In the genomic region with DNA sequence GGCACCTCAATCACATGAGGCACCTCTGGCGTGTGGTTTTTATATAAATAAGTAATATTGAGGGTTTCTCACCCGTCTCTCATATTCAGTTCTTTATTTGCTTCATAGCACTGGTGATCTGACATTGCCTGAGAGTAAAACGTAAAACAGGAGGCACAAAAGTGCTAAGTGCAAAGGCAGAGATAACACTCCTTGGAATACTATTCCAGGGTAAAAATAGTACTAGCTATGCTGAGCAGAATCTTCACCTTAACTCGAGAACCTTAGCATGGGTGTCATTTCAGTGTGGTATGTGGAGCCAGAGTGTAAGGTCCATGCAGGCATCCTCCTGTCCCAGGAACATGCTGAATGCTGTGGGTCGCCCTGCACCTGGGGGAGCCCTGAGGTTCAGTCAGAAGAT, we compare ENCODE assay signal across 26 cellular contexts. TPM values are rescaled to one million over a fixed set of nuclear protein-coding genes. Genes with fewer than 3 reads are reported as not detected.
DNase-seq lines count a peak whose midpoint lies in the region; ATAC-seq, FAIRE-seq and TF ChIP-seq lines count a peak whose summit lies in the region.
"Had no signal": no experiment of that assay in that cellular context is flagged by ENCODE, and none has a peak within 500 bp of the region (broad histone marks: within the 10 kb centered on the region; RNA-seq: fewer than 3 reads in every experiment).

No MANE protein-coding gene starts in this region.

- DNase-seq in Right ventricle myocardium superior (no peak), right atrium auricular region (ENCODE audit: low spot score) (no peak), fibroblast of villous mesenchyme (ENCODE audit: low read depth) (peak; percentile 20), right cardiac atrium (no peak), NOMO-1 treated with dmso at 0.1 percent for 144 hours (lab: John Stamatoyannopoulos, UW; ENCODE audit: unreplicated experiment) (no peak), NCI-H82 (lab: John Stamatoyannopoulos, UW) (no peak), small intestine (no peak)
- DNase-seq: C1 segment of cervical spinal cord; Caco-2; CD4-positive, alpha-beta memory T cell; HFFc6; KBM-7; MG63; NCI-H1105 treated with DMSO at 0.1 percent for 48 hours; NCI-H146; NCI-H1930; NCI-H2107; NCI-H524; NCI-H748 treated with DMSO at 0.1 percent for 48 hours; PC-3 had no signal

- H3K4me3 ChIP-seq in right atrium auricular region: no peak overlapping the region
- no peak overlapping the region for H3K4me3 ChIP-seq in fibroblast of villous mesenchyme (ENCODE audit: low read depth, low read length)
- H3K4me3 ChIP-seq in right cardiac atrium (ENCODE audit: low read length): no peak overlapping the region
- H3K4me3 ChIP-seq in small intestine (ENCODE audit: low read depth in 1 of 2, low read length in 2 of 2): no peak overlapping the region
- H3K4me3 ChIP-seq: GM12878, GM23338, HAP-1, MG63, SJSA1 had no signal

- H3K27me3 ChIP-seq in right atrium auricular region (no peaks in the 10 kb centered on the region), right cardiac atrium (ENCODE audit: control insufficient read depth, insufficient read depth) (no peaks in the 10 kb centered on the region), small intestine (ENCODE audit: control insufficient read depth in 2 of 2, insufficient read depth in 2 of 2, low read length in 2 of 2) (no peaks in the 10 kb centered on the region)
- H3K27me3 ChIP-seq: MG63, SJSA1 had no signal

- intact Hi-C loops in Right ventricle myocardium superior (cut with DNase I): no loop called here
- intact Hi-C loops in right cardiac atrium (cut with DNase I): no loop called here

- no peak for FAIRE-seq in small intestine (lab: Jason Lieb, UNC)
- FAIRE-seq: G401.6, GM12878, HTR-8/SVneo had no signal

- H3K27ac ChIP-seq in right atrium auricular region (no peak overlapping the region), right cardiac atrium (ENCODE audit: low read length) (no peak overlapping the region), small intestine (ENCODE audit: low read depth in 1 of 2, low read length in 1 of 2) (no peak overlapping the region)
- H3K27ac ChIP-seq: SJSA1 had no signal

- ATAC-seq in Right ventricle myocardium superior (ENCODE audit: poor library complexity) (peak; percentile 61), right cardiac atrium (peak; percentile 33 to 53)
- ATAC-seq: GM12878, GM23338, PC-3 had no signal

- TF ChIP-seq CTCF in right atrium auricular region (IDR thresholded peaks at IDR 0.05): no peak
- TF ChIP-seq CTCF in fibroblast of villous mesenchyme (IDR thresholded peaks at IDR 0.05; ENCODE audit: insufficient read depth, low read depth, low read length): no peak

- 66% methylated on average over 5 of the region's 5 CpGs for WGBS in right cardiac atrium
- 77 to 87% (median 84%) methylated on average over 5 of the region's 5 CpGs for WGBS in small intestine, 3 donors

- H3K4me1 ChIP-seq in right atrium auricular region: no peaks in the 10 kb centered on the region
- no peaks in the 10 kb centered on the region for H3K4me1 ChIP-seq in right cardiac atrium (ENCODE audit: control insufficient read depth, insufficient read depth, low read length)
- H3K4me1 ChIP-seq in small intestine (ENCODE audit: control insufficient read depth in 2 of 2, insufficient read depth in 1 of 2, low read depth in 1 of 2, low read length in 1 of 2): no peaks in the 10 kb centered on the region
- H3K4me1 ChIP-seq: Caco-2, HAP-1, SJSA1 had no signal

- H3K36me3 ChIP-seq in right atrium auricular region: peaks cover 49% of the 10 kb centered on the region
- H3K36me3 ChIP-seq in small intestine (ENCODE audit: control insufficient read depth in 2 of 2, insufficient read depth in 2 of 2, low read length in 2 of 2): peaks cover 4 to 15% of the 10 kb centered on the region in 2 donors

- H3K9me3 ChIP-seq in right atrium auricular region (no peaks in the 10 kb centered on the region), right cardiac atrium (ENCODE audit: control insufficient read depth, low read length) (no peaks in the 10 kb centered on the region), small intestine (ENCODE audit: control insufficient read depth, low read depth) (no peaks in the 10 kb centered on the region)
- H3K9me3 ChIP-seq: Caco-2, HAP-1, MG63, SJSA1 had no signal

RNA-seq across cellular contexts. Expression of a gene that starts 26.9 kb away (rescaled TPM):
- 16.1 TPM for total RNA-seq in Right ventricle myocardium superior
- 10 to 100 TPM; 12.9 to 16.8 TPM for total RNA-seq in right atrium auricular region
- 5.5 and 9.5 TPM in 2 replicates for total RNA-seq in fibroblast of villous mesenchyme
- total RNA-seq in right cardiac atrium: 10 to 100 TPM; 14.0 to 21.7 (median 18.4) TPM
- 5.4 TPM for polyA plus RNA-seq in right cardiac atrium
- polyA plus RNA-seq in small intestine: 1 to 10 TPM; 5.1 to 8.7 (median 7.9) TPM
